In the genomic region with DNA sequence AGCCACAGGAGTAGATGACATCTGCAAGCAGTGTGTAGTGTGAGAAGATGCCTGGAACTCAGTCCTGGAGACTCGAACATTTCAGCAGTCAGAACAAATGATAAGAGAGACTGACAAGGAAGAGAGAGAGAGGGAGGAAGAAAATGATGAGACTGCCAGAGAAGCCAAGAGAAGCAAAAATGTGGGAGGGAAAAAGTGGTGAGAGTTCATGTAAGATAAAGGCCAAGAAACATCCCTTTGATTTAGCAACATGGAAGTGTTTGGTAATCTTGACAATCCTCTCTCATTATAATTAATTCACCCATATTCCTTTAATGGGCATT, we compare ENCODE assay signal across 11 cellular contexts. TPM values are rescaled to one million over a fixed set of nuclear protein-coding genes. Genes with fewer than 3 reads are reported as not detected.
DNase-seq lines count a peak whose midpoint lies in the region; ATAC-seq, FAIRE-seq and TF ChIP-seq lines count a peak whose summit lies in the region.
"Had no signal": no experiment of that assay in that cellular context is flagged by ENCODE, and none has a peak within 500 bp of the region (broad histone marks: within the 10 kb centered on the region; RNA-seq: fewer than 3 reads in every experiment).

No MANE protein-coding gene starts in this region.

- peak overlapping the region; percentile 16 for H3K27ac Mint-ChIP-seq in Calu3 (ENCODE audit: unreplicated experiment)
- peak overlapping the region; percentile 6; the same call in 1 of the 2 replicates for H3K27ac Mint-ChIP-seq in WTC11
- H3K27ac Mint-ChIP-seq: naive thymus-derived CD4-positive, alpha-beta T cell had no signal

- POLR2A ChIA-PET in WTC11 (lab: Charles Lee) = no interaction called here

- H3K4me1 Mint-ChIP-seq in Calu3 (ENCODE audit: low read depth, unreplicated experiment) = peaks cover 52% of the 10 kb centered on the region
- H3K4me1 Mint-ChIP-seq in WTC11 = peaks cover 8% of the 10 kb centered on the region

- no peaks in the 10 kb centered on the region for H3K27me3 ChIP-seq in skeletal muscle satellite cell (ENCODE audit: control insufficient read depth, insufficient read depth, low read length)
- H3K27me3 ChIP-seq: cardiac muscle cell had no signal

- H3K27me3 Mint-ChIP-seq in Calu3 (ENCODE audit: unreplicated experiment) = no peaks in the 10 kb centered on the region
- H3K27me3 Mint-ChIP-seq in WTC11 (ENCODE audit: low read depth) = no peaks in the 10 kb centered on the region
- H3K27me3 Mint-ChIP-seq: naive thymus-derived CD4-positive, alpha-beta T cell had no signal

- H3K4me1 ChIP-seq in kidney (ENCODE audit: control insufficient read depth in 1 of 2, insufficient read depth in 1 of 2, low read depth in 1 of 2, low read length in 2 of 2) (peaks cover 9 to 12% of the 10 kb centered on the region in 2 donors), skeletal muscle satellite cell (ENCODE audit: control insufficient read depth, insufficient read depth, low read length) (peaks cover 30% of the 10 kb centered on the region)

- H3K36me3 Mint-ChIP-seq in Calu3 (ENCODE audit: insufficient read depth, unreplicated experiment) = peaks cover 12% of the 10 kb centered on the region
- no peaks in the 10 kb centered on the region for H3K36me3 Mint-ChIP-seq in WTC11

- ATAC-seq in WTC11 (no peak), GM18858 (IDR thresholded peaks at IDR 0.05; ENCODE audit: unreplicated experiment) (no peak)
- ATAC-seq: naive thymus-derived CD4-positive, alpha-beta T cell had no signal

- no peak overlapping the region for H3K4me3 ChIP-seq in kidney (ENCODE audit: low read length in 2 of 2)
- H3K4me3 ChIP-seq in skeletal muscle satellite cell (ENCODE audit: low read length) = no peak overlapping the region
- H3K4me3 ChIP-seq: cardiac muscle cell had no signal

- BruUV-seq in Calu3 (replicated peaks; lab: Mats Ljungman, UMichigan) = no TSS peak

- H3K4me3 Mint-ChIP-seq in Calu3 (ENCODE audit: low read depth, unreplicated experiment) = peak overlapping the region; percentile 33
- no peak overlapping the region for H3K4me3 Mint-ChIP-seq in WTC11
- H3K4me3 Mint-ChIP-seq: naive thymus-derived CD4-positive, alpha-beta T cell had no signal

- H3K9me3 Mint-ChIP-seq in Calu3 (ENCODE audit: low read depth, unreplicated experiment) (no peaks in the 10 kb centered on the region), WTC11 (no peaks in the 10 kb centered on the region)
- H3K9me3 Mint-ChIP-seq: naive thymus-derived CD4-positive, alpha-beta T cell had no signal

- H3K9me3 ChIP-seq in kidney (ENCODE audit: control insufficient read depth in 1 of 2, low read length in 2 of 2) (no peaks in the 10 kb centered on the region), skeletal muscle satellite cell (replicated peaks; ENCODE audit: low read length) (no peaks in the 10 kb centered on the region)
- H3K9me3 ChIP-seq: SK-N-SH had no signal

- peak overlapping the region; percentile 52 for H3K4me2 ChIP-seq in skeletal muscle satellite cell (ENCODE audit: low read length)

- CTCF ChIA-PET in Calu3 (lab: Charles Lee) (interaction anchor here (1.3 to 1.5 kb wide), 3 partner anchors 9 to 20 kb away, joined by 6 to 8 read pairs (median 7); no protein-coding TSS in a partner anchor), WTC11 (lab: Charles Lee) (no interaction called here)

- H3K9ac ChIP-seq in kidney (ENCODE audit: low read length in 2 of 2) = no peak overlapping the region
- H3K9ac ChIP-seq in skeletal muscle satellite cell (ENCODE audit: low read depth, low read length) = no peak overlapping the region

- intact Hi-C loops in Calu3 (cut with micrococcal nuclease; ENCODE audit: unreplicated experiment) = no loop called here
- intact Hi-C loops in kidney (cut with DNase I) = no loop called here

- no peak for TF ChIP-seq CTCF in Calu3 (IDR thresholded peaks at IDR 0.05; ENCODE audit: unreplicated experiment)
- no peak for TF ChIP-seq CTCF in WTC11 (IDR thresholded peaks at IDR 0.05)
- no peak for TF ChIP-seq CTCF in kidney (IDR thresholded peaks at IDR 0.05; ENCODE audit: borderline replicate concordance, extremely low read depth, insufficient read depth)

- no peak for DNase-seq in Calu3
- DNase-seq in WTC11 (ENCODE audit: low spot score) = no peak
- DNase-seq in kidney = no peak
- no peak for DNase-seq in erythroblast (lab: John Stamatoyannopoulos, UW)
- no peak for DNase-seq in HK-2 (ENCODE audit: unreplicated experiment)
- no peak for DNase-seq in effector CD4-positive, alpha-beta T cell
- DNase-seq: naive thymus-derived CD4-positive, alpha-beta T cell; SK-N-SH had no signal

- no peak for TF ChIP-seq POLR2A in erythroblast (IDR thresholded peaks at IDR 0.05; ENCODE audit: low read length)

- peak overlapping the region; percentile 26 to 79 for H3K27ac ChIP-seq in kidney (ENCODE audit: low read depth in 2 of 2, low read length in 2 of 2)

- peaks cover 5 to 6% of the 10 kb centered on the region in 2 donors for H3K36me3 ChIP-seq in kidney (ENCODE audit: control insufficient read depth in 1 of 2, insufficient read depth in 2 of 2, low read length in 2 of 2)
- H3K36me3 ChIP-seq in skeletal muscle satellite cell (ENCODE audit: insufficient read depth, low read length) = no peaks in the 10 kb centered on the region
- H3K36me3 ChIP-seq: cardiac muscle cell had no signal

- FAIRE-seq in kidney (lab: Jason Lieb, UNC) = no peak

TF ChIP-seq in WTC11, 78 proteins besides CTCF, POLR2A, EP300 and RAD21:
- TF ChIP-seq OVOL2 (CRISPR knock-in tag; IDR thresholded peaks at IDR 0.05; ENCODE audit: borderline replicate concordance) (no peak), CBFB (CRISPR knock-in tag; IDR thresholded peaks at IDR 0.05; ENCODE audit: low read depth) (no peak), TEAD4 (CRISPR knock-in tag; IDR thresholded peaks at IDR 0.05) (no peak), ETV6 (CRISPR knock-in tag; IDR thresholded peaks at IDR 0.05) (no peak), GABPB1 (CRISPR knock-in tag; IDR thresholded peaks at IDR 0.05) (no peak), ZNF396 (CRISPR knock-in tag; IDR thresholded peaks at IDR 0.05; ENCODE audit: borderline replicate concordance) (no peak), ZNF416 (CRISPR knock-in tag; IDR thresholded peaks at IDR 0.05) (no peak)
- TF ChIP-seq, protein P1, sequence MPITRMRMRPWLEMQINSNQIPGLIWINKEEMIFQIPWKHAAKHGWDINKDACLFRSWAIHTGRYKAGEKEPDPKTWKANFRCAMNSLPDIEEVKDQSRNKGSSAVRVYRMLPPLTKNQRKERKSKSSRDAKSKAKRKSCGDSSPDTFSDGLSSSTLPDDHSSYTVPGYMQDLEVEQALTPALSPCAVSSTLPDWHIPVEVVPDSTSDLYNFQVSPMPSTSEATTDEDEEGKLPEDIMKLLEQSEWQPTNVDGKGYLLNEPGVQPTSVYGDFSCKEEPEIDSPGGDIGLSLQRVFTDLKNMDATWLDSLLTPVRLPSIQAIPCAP (CRISPR knock-in tag; IDR thresholded peaks at IDR 0.05) = no peak
- TF ChIP-seq, protein P2, sequence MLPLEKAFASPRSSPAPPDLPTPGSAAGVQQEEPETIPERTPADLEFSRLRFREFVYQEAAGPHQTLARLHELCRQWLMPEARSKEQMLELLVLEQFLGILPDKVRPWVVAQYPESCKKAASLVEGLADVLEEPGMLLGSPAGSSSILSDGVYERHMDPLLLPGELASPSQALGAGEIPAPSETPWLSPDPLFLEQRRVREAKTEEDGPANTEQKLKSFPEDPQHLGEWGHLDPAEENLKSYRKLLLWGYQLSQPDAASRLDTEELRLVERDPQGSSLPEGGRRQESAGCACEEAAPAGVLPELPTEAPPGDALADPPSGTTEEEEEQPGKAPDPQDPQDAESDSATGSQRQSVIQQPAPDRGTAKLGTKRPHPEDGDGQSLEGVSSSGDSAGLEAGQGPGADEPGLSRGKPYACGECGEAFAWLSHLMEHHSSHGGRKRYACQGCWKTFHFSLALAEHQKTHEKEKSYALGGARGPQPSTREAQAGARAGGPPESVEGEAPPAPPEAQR (CRISPR knock-in tag; IDR thresholded peaks at IDR 0.05) = no peak
- TF ChIP-seq, protein P3, sequence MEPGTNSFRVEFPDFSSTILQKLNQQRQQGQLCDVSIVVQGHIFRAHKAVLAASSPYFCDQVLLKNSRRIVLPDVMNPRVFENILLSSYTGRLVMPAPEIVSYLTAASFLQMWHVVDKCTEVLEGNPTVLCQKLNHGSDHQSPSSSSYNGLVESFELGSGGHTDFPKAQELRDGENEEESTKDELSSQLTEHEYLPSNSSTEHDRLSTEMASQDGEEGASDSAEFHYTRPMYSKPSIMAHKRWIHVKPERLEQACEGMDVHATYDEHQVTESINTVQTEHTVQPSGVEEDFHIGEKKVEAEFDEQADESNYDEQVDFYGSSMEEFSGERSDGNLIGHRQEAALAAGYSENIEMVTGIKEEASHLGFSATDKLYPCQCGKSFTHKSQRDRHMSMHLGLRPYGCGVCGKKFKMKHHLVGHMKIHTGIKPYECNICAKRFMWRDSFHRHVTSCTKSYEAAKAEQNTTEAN (CRISPR knock-in tag; IDR thresholded peaks at IDR 0.05) = no peak
TF ChIP-seq in WTC11: peak in this region for 0.

RNA-seq across cellular contexts. Expression of gene LIMA1, which starts 42.6 kb away (rescaled TPM):
- total RNA-seq in Calu3 (2022) (48.9 and 67.6 TPM in 2 replicates), WTC11 (2021) (30.8 to 41.2 TPM (median 31.2 TPM) in 3 replicates), kidney (76.1 TPM)
- polyA plus RNA-seq in kidney (ENCODE audit: insufficient read depth, low read depth, low replicate concordance) = 43.1 TPM
- total RNA-seq in skeletal muscle satellite cell (2012; rRNA removed) = 86.7 and 113 TPM in 2 replicates
